ENCODE assay signal across 17 cellular contexts in genomic region chr15:33200903-33201302, GRCh38. TPM values are rescaled to one million over a fixed set of nuclear protein-coding genes. Genes with fewer than 3 reads are reported as not detected.
DNase-seq lines count a peak whose midpoint lies in the region; ATAC-seq and TF ChIP-seq lines count a peak whose summit lies in the region.
"Had no signal": no experiment of that assay in that cellular context is flagged by ENCODE, and none has a peak within 500 bp of the region (broad histone marks: within the 10 kb centered on the region; RNA-seq: fewer than 3 reads in every experiment).

No MANE protein-coding gene starts in this region.

- no peak for TF ChIP-seq CTCF in epithelial cell of esophagus (IDR thresholded peaks at IDR 0.05; ENCODE audit: insufficient read depth, low read depth, low read length, missing control alignments)
- TF ChIP-seq CTCF in retinal pigment epithelial cell (conservative IDR thresholded peaks at IDR 0.05; ENCODE audit: low read depth, low read length): no peak

- no peak overlapping the region for H3K4me2 ChIP-seq in neuronal stem cell (ENCODE audit: insufficient read depth, low read length, poor library complexity, severe bottlenecking)

- H3K9me3 Mint-ChIP-seq in activated naive CD8-positive, alpha-beta T cell (ENCODE audit: low read depth): no peaks in the 10 kb centered on the region
- H3K9me3 Mint-ChIP-seq in activated naive CD8-positive, alpha-beta T cell treated with anti-CD3 and anti-CD28 coated beads for 36 hours: no peaks in the 10 kb centered on the region
- H3K9me3 Mint-ChIP-seq in activated naive CD4-positive, alpha-beta T cell treated with anti-CD3 and anti-CD28 coated beads, Interleukin-2, amount 50 U/mL, for 72 hours: no peaks in the 10 kb centered on the region
- no peaks in the 10 kb centered on the region for H3K9me3 Mint-ChIP-seq in effector memory CD8-positive, alpha-beta T cell
- H3K9me3 Mint-ChIP-seq: dendritic cell treated with granulocyte-macrophage colony-stimulating factor and Interleukin-4, amounts not matched to agents 40 ng/mL and 50 ng/mL, for 4 days; mesothelial cell of epicardium had no signal

- no peak overlapping the region for H3K18ac ChIP-seq in neuronal stem cell (ENCODE audit: low read length)

- H3K4me1 ChIP-seq in neuronal stem cell (ENCODE audit: control insufficient read depth in 2 of 2, insufficient read depth in 1 of 2, low read depth in 1 of 2, low read length in 2 of 2): peaks cover 8 to 10% of the 10 kb centered on the region in 2 donors
- H3K4me1 ChIP-seq: upper lobe of left lung had no signal

- no peak overlapping the region for H3K27ac ChIP-seq in neuronal stem cell (replicated peaks; ENCODE audit: low read length)
- H3K27ac ChIP-seq: SK-N-MC, upper lobe of left lung, VCaP had no signal

- no peak overlapping the region for H2AK5ac ChIP-seq in neuronal stem cell (ENCODE audit: low read depth, low read length)

- no peaks in the 10 kb centered on the region for H3K27me3 ChIP-seq in neuronal stem cell (ENCODE audit: control insufficient read depth in 3 of 3, insufficient read depth in 3 of 3, low read depth in 1 of 3, low read length in 3 of 3)
- H3K27me3 ChIP-seq: upper lobe of left lung had no signal

- no peak overlapping the region for H3K23ac ChIP-seq in neuronal stem cell (ENCODE audit: low read depth, low read length, poor library complexity)

- no peaks in the 10 kb centered on the region for H3K9me3 ChIP-seq in neuronal stem cell (replicated peaks in 1 of 2; ENCODE audit: control insufficient read depth in 2 of 2, insufficient read depth in 1 of 2, low read depth in 1 of 2, low read length in 2 of 2)
- H3K9me3 ChIP-seq: upper lobe of left lung had no signal

- no peak overlapping the region for H2AFZ ChIP-seq in neuronal stem cell (ENCODE audit: low read length)

- H3K27me3 Mint-ChIP-seq in activated naive CD8-positive, alpha-beta T cell: no peaks in the 10 kb centered on the region
- H3K27me3 Mint-ChIP-seq in activated naive CD8-positive, alpha-beta T cell treated with anti-CD3 and anti-CD28 coated beads for 36 hours: peaks cover 25% of the 10 kb centered on the region
- H3K27me3 Mint-ChIP-seq in effector memory CD8-positive, alpha-beta T cell: no peaks in the 10 kb centered on the region

- H3K4me3 ChIP-seq in epithelial cell of esophagus (ENCODE audit: low read length) (no peak overlapping the region), retinal pigment epithelial cell (ENCODE audit: low read length) (peak overlapping the region; percentile 31), neuronal stem cell (ENCODE audit: low read length in 2 of 2) (no peak overlapping the region)
- H3K4me3 ChIP-seq: SK-N-MC had no signal

- H3K4me1 Mint-ChIP-seq in activated naive CD8-positive, alpha-beta T cell (ENCODE audit: low read depth): peaks cover 33% of the 10 kb centered on the region
- peaks cover 22% of the 10 kb centered on the region for H3K4me1 Mint-ChIP-seq in activated naive CD8-positive, alpha-beta T cell treated with anti-CD3 and anti-CD28 coated beads for 36 hours
- H3K4me1 Mint-ChIP-seq in effector memory CD8-positive, alpha-beta T cell (ENCODE audit: low read depth in 2 of 2): peaks cover 7% of the 10 kb centered on the region in 2 donors

- no peaks in the 10 kb centered on the region for H3K79me1 ChIP-seq in neuronal stem cell (ENCODE audit: low read depth, low read length)

- H2BK5ac ChIP-seq in neuronal stem cell (ENCODE audit: low read length): no peak overlapping the region

- H3K4me3 Mint-ChIP-seq in activated naive CD8-positive, alpha-beta T cell: peak overlapping the region; percentile 33
- H3K4me3 Mint-ChIP-seq in activated naive CD8-positive, alpha-beta T cell treated with anti-CD3 and anti-CD28 coated beads for 36 hours: no peak overlapping the region
- peak overlapping the region in 1 of 2 donors; percentile 72 for H3K4me3 Mint-ChIP-seq in effector memory CD8-positive, alpha-beta T cell
- H3K4me3 Mint-ChIP-seq: mesothelial cell of epicardium had no signal

- no peak overlapping the region for H2BK12ac ChIP-seq in neuronal stem cell (ENCODE audit: low read length)

- no peak overlapping the region for H3K9ac ChIP-seq in neuronal stem cell (ENCODE audit: low read depth, low read length, poor library complexity)

- no peak for ATAC-seq in activated naive CD4-positive, alpha-beta T cell treated with anti-CD3 and anti-CD28 coated beads, Interleukin-2, amount 50 U/mL, for 72 hours
- no peak for ATAC-seq in effector memory CD8-positive, alpha-beta T cell (replicated peaks)

- H2BK15ac ChIP-seq in neuronal stem cell (ENCODE audit: low read length): no peak overlapping the region

- H2BK120ac ChIP-seq in neuronal stem cell (ENCODE audit: low read depth, low read length): no peak overlapping the region

- no peak overlapping the region for H3K14ac ChIP-seq in neuronal stem cell (ENCODE audit: low read length)

- H3K36me3 Mint-ChIP-seq in activated naive CD8-positive, alpha-beta T cell: no peaks in the 10 kb centered on the region
- no peaks in the 10 kb centered on the region for H3K36me3 Mint-ChIP-seq in activated naive CD8-positive, alpha-beta T cell treated with anti-CD3 and anti-CD28 coated beads for 36 hours
- no peaks in the 10 kb centered on the region for H3K36me3 Mint-ChIP-seq in activated naive CD4-positive, alpha-beta T cell treated with anti-CD3 and anti-CD28 coated beads, Interleukin-2, amount 50 U/mL, for 72 hours
- H3K36me3 Mint-ChIP-seq in effector memory CD8-positive, alpha-beta T cell (ENCODE audit: insufficient read depth): no peaks in the 10 kb centered on the region
- H3K36me3 Mint-ChIP-seq: mesothelial cell of epicardium had no signal

- H4K91ac ChIP-seq in neuronal stem cell (ENCODE audit: low read depth, low read length, poor library complexity): no peak overlapping the region

- H3K36me3 ChIP-seq in neuronal stem cell (replicated peaks in 1 of 2; ENCODE audit: control insufficient read depth in 2 of 2, insufficient read depth in 2 of 2, low read length in 2 of 2): no peaks in the 10 kb centered on the region
- H3K36me3 ChIP-seq: upper lobe of left lung had no signal

- H4K8ac ChIP-seq in neuronal stem cell (ENCODE audit: low read depth, low read length): no peak overlapping the region

- WGBS in neuronal stem cell (ENCODE audit: extremely low coverage in 2 of 2, insufficient read length in 2 of 2, insufficient replicate concordance in 1 of 2), 2 donors: no CpG with 5 or more reads among the region's 7 CpGs

- no peak overlapping the region for H3K4ac ChIP-seq in neuronal stem cell (ENCODE audit: low read length)

- DNase-seq in activated naive CD8-positive, alpha-beta T cell treated with anti-CD3 and anti-CD28 coated beads for 36 hours: no peak
- DNase-seq in NCI-H82 treated with DMSO at 0.1 percent for 48 hours (lab: John Stamatoyannopoulos, UW; ENCODE audit: unreplicated experiment): peak; percentile 59
- DNase-seq in epithelial cell of esophagus (ENCODE audit: low read depth): peak; percentile 39
- peak; percentile 41 for DNase-seq in retinal pigment epithelial cell (ENCODE audit: low read depth)
- DNase-seq in activated naive CD4-positive, alpha-beta T cell treated with anti-CD3 and anti-CD28 coated beads, Interleukin-2, amount 50 U/mL, for 72 hours (ENCODE audit: low spot score in 2 of 2): no peak
- no peak for DNase-seq in neuronal stem cell (ENCODE audit: low spot score)
- DNase-seq in effector memory CD8-positive, alpha-beta T cell: no peak
- DNase-seq: DMS79 treated with DMSO at 0.1 percent for 48 hours, KG1, NCI-H2029 treated with DMSO at 0.1 percent for 48 hours, posterior cingulate gyrus, upper lobe of left lung had no signal

- peak overlapping the region; percentile 17 for H3K27ac Mint-ChIP-seq in activated naive CD8-positive, alpha-beta T cell
- no peak overlapping the region for H3K27ac Mint-ChIP-seq in activated naive CD8-positive, alpha-beta T cell treated with anti-CD3 and anti-CD28 coated beads for 36 hours
- H3K27ac Mint-ChIP-seq in activated naive CD4-positive, alpha-beta T cell treated with anti-CD3 and anti-CD28 coated beads, Interleukin-2, amount 50 U/mL, for 72 hours: peak overlapping the region in 1 of 2 donors; percentile 83
- H3K27ac Mint-ChIP-seq in effector memory CD8-positive, alpha-beta T cell: no peak overlapping the region
- H3K27ac Mint-ChIP-seq: mesothelial cell of epicardium had no signal

RNA-seq across cellular contexts. Expression of gene FMN1, which starts 6.4 kb away (rescaled TPM):
- under 1 TPM; 0.14 to 0.31 TPM for total RNA-seq in activated naive CD8-positive, alpha-beta T cell treated with anti-CD3 and anti-CD28 coated beads for 36 hours
- total RNA-seq in activated naive CD4-positive, alpha-beta T cell treated with anti-CD3 and anti-CD28 coated beads, Interleukin-2, amount 50 U/mL, for 72 hours: 1 to 10 TPM; 1.1 to 4.5 TPM
- 0.56 TPM for polyA plus RNA-seq in neuronal stem cell (2013, experiment 1 of 2)
- polyA plus RNA-seq in neuronal stem cell (2013, experiment 2 of 2): 0.39 TPM

Comparison
In these comparisons a context has a peak if more than half of its experiments do, and no peak if none do; other contexts are left out.
1. DNase-seq: peak in NCI-H82 treated with DMSO at 0.1 percent for 48 hours (single experiment), epithelial cell of esophagus (single experiment) and retinal pigment epithelial cell (single experiment); none in activated naive CD8-positive, alpha-beta T cell treated with anti-CD3 and anti-CD28 coated beads for 36 hours (single experiment), activated naive CD4-positive, alpha-beta T cell treated with anti-CD3 and anti-CD28 coated beads, Interleukin-2, amount 50 U/mL, for 72 hours (0 of 2), neuronal stem cell (single experiment) and effector memory CD8-positive, alpha-beta T cell (0 of 3).